In the genomic region with DNA sequence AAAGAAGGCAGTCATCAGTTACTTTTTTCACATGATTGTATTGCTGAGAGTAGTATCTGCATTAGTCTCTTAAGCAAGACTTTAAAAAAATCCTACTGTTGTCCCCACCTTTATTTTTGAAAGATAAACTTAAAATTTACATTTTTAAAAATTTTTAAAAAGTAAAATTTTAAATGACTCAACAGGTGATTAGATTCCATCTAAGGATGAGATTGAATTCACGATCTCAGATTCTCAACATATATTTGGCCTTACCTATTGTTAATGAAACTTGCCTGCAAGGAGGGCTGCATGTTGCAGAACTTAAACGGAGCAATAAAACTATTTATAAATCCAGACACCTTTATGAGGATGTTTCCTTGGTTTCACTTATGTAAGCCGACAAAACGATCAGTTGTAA, we compare ENCODE assay signal across 14 cellular contexts.
A peak's percentile ranks its signal among the peaks of the same experiment; 100 is the strongest.
DNase-seq lines count a peak whose midpoint lies in the region; ATAC-seq and TF ChIP-seq lines count a peak whose summit lies in the region.
"Had no signal": no experiment of that assay in that cellular context is flagged by ENCODE, and none has a peak within 500 bp of the region (broad histone marks: within the 10 kb centered on the region; RNA-seq: fewer than 3 reads in every experiment).

No MANE protein-coding gene starts in this region.

- H2AFZ ChIP-seq in mesenchymal stem cell (ENCODE audit: low read depth, low read length) = no peak overlapping the region

- H3K4me2 ChIP-seq in mesenchymal stem cell (ENCODE audit: low read length, poor library complexity, severe bottlenecking) = no peak overlapping the region

- no peak overlapping the region for H4K8ac ChIP-seq in mesenchymal stem cell (ENCODE audit: low read length)

- no peak for TF ChIP-seq CTCF in sigmoid colon (IDR thresholded peaks at IDR 0.05)

- TF ChIP-seq POLR2A in sigmoid colon (IDR thresholded peaks at IDR 0.05) = no peak

- H3K9ac ChIP-seq in mesenchymal stem cell (ENCODE audit: low read length) = no peak overlapping the region

- peaks cover 0 to 13% of the 10 kb centered on the region in 2 experiments for H3K36me3 ChIP-seq in mesenchymal stem cell (ENCODE audit: control insufficient read depth in 1 of 2, insufficient read depth in 2 of 2, low read depth in 1 of 2, low read length in 2 of 2)
- H3K36me3 ChIP-seq in sigmoid colon = peaks cover 0 to 2% (median 0%) of the 10 kb centered on the region in 4 donors

- H2BK120ac ChIP-seq in mesenchymal stem cell (ENCODE audit: low read depth, low read length) = no peak overlapping the region

- TF ChIP-seq EP300 in sigmoid colon (IDR thresholded peaks at IDR 0.05) = no peak

- no peak overlapping the region for H3K4ac ChIP-seq in mesenchymal stem cell (ENCODE audit: low read depth in 1 of 2, low read length in 2 of 2)

- DNase-seq in NOMO-1 (lab: John Stamatoyannopoulos, UW; ENCODE audit: unreplicated experiment in 2 of 2) (peak; percentile 5 to 69), NOMO-1 treated with dmso at 0.1 percent for 144 hours (lab: John Stamatoyannopoulos, UW; ENCODE audit: unreplicated experiment) (no peak), mesenchymal stem cell (peak; percentile 27), sigmoid colon (no peak), pons (ENCODE audit: low spot score) (no peak)
- no peak for DNase-seq in activated T-cell treated with anti-CD3 and anti-CD28 coated beads, Interleukin-2, amount 50 U/mL, for 48 hours
- DNase-seq: CD8-positive, alpha-beta T cell; COR-L47; DND-41; GDM1; GOT3; H9 had no signal

- H2AK5ac ChIP-seq in mesenchymal stem cell (ENCODE audit: low read length, severe bottlenecking) = no peak overlapping the region

- no peak overlapping the region for H3K4me3 ChIP-seq in mesenchymal stem cell (ENCODE audit: insufficient read depth in 1 of 2, low read depth in 1 of 2, low read length in 2 of 2)
- no peak overlapping the region for H3K4me3 ChIP-seq in sigmoid colon

- H3K27ac ChIP-seq in mesenchymal stem cell (ENCODE audit: low read length, poor library complexity, severe bottlenecking) (no peak overlapping the region), sigmoid colon (peak overlapping the region in 3 of 4 donors; percentile 16 to 59 (median 43))
- H3K27ac ChIP-seq: 22Rv1 had no signal

- no peak overlapping the region for H2BK5ac ChIP-seq in mesenchymal stem cell (ENCODE audit: low read depth, low read length, poor library complexity, severe bottlenecking)

- no peak overlapping the region for H2BK15ac ChIP-seq in mesenchymal stem cell (ENCODE audit: low read depth, poor library complexity, severe bottlenecking)

- peaks cover 4% of the 10 kb centered on the region for H3K4me1 ChIP-seq in mesenchymal stem cell (ENCODE audit: control insufficient read depth, insufficient read depth, low read depth, low read length)
- H3K4me1 ChIP-seq in sigmoid colon = peaks cover 0 to 38% (median 29%) of the 10 kb centered on the region in 4 donors

- no peaks in the 10 kb centered on the region for H3K9me3 ChIP-seq in mesenchymal stem cell (ENCODE audit: control insufficient read depth, low read length)
- H3K9me3 ChIP-seq in sigmoid colon = no peaks in the 10 kb centered on the region

- no peak overlapping the region for H3K14ac ChIP-seq in mesenchymal stem cell (ENCODE audit: low read length in 2 of 2)

- no peaks in the 10 kb centered on the region for H3K27me3 ChIP-seq in mesenchymal stem cell (ENCODE audit: control insufficient read depth in 1 of 2, insufficient read depth in 1 of 2, low read length in 2 of 2)
- H3K27me3 ChIP-seq in sigmoid colon = no peaks in the 10 kb centered on the region

- 0% methylated on average over 2 of the region's 4 CpGs for WGBS in mesenchymal stem cell
- WGBS in sigmoid colon, 2 donors = 37 to 52% methylated on average over 4 of the region's 4 CpGs

- no peak overlapping the region for H3K23ac ChIP-seq in mesenchymal stem cell (ENCODE audit: low read length in 2 of 2)

- no peak overlapping the region for H2BK12ac ChIP-seq in mesenchymal stem cell (ENCODE audit: low read length in 2 of 2)

- H4K91ac ChIP-seq in mesenchymal stem cell (ENCODE audit: low read length) = no peak overlapping the region

- no peak overlapping the region for H3K18ac ChIP-seq in mesenchymal stem cell (ENCODE audit: low read depth in 1 of 2, low read length in 2 of 2)

- no peak for ATAC-seq in GM18511 (IDR thresholded peaks at IDR 0.05; ENCODE audit: unreplicated experiment)
- ATAC-seq: CD8-positive, alpha-beta T cell had no signal

- H3K79me1 ChIP-seq in mesenchymal stem cell (replicated peaks; ENCODE audit: low read length, poor library complexity, severe bottlenecking) = peaks cover 6% of the 10 kb centered on the region

- intact Hi-C loops in sigmoid colon (cut with DNase I) = no loop called here

Comparison
In these comparisons a context has a peak if more than half of its experiments do, and no peak if none do; other contexts are left out.
1. DNase-seq: peak in NOMO-1 (2 of 2) and mesenchymal stem cell (single experiment); none in NOMO-1 treated with dmso at 0.1 percent for 144 hours (single experiment), sigmoid colon (single experiment), activated T-cell treated with anti-CD3 and anti-CD28 coated beads, Interleukin-2, amount 50 U/mL, for 48 hours (0 of 2) and pons (single experiment).